Comparison of ENCODE assay signal across 18 cellular contexts in genomic region chr16:5575846-5576245, GRCh38.
A peak's percentile ranks its signal among the peaks of the same experiment; 100 is the strongest.
DNase-seq lines count a peak whose midpoint lies in the region; ATAC-seq and TF ChIP-seq lines count a peak whose summit lies in the region.
"Had no signal": no experiment of that assay in that cellular context is flagged by ENCODE, and none has a peak within 500 bp of the region (broad histone marks: within the 10 kb centered on the region; RNA-seq: fewer than 3 reads in every experiment).

No MANE protein-coding gene starts in this region.

- no peak for TF ChIP-seq POLR2A in thyroid gland (IDR thresholded peaks at IDR 0.05)

- CTCF ChIA-PET in SK-N-SH (lab: Yijun Ruan, JAX), result interaction anchor here (0.7 to 1.4 kb wide), 2 partner anchors 57 to 71 kb away, joined by 3 to 5 read pairs; no protein-coding TSS in a partner anchor

- 0 out of 4 replicates have a peak, but pooled peaks of 1 of the 2 experiments have one; percentile 28 for TF ChIP-seq EP300 in SK-N-SH (IDR thresholded peaks at IDR 0.05; ENCODE audit: borderline replicate concordance in 1 of 2, low read depth in 1 of 2, low read length in 1 of 2)

- H3K4me3 ChIP-seq in SK-N-SH (ENCODE audit: low read depth in 2 of 2, low read length in 1 of 2), result no peak overlapping the region
- no peak overlapping the region for H3K4me3 ChIP-seq in Karpas-422 (ENCODE audit: low read length)
- no peak overlapping the region for H3K4me3 ChIP-seq in thyroid gland (replicated peaks in 1 of 3)
- H3K4me3 ChIP-seq: BLaER1 treated with 17β-estradiol and CSF1 and Interleukin-3, amounts not matched to agents 10 nM and 100 nM had no signal

- H3F3A ChIP-seq in SK-N-SH (replicated peaks; ENCODE audit: insufficient read depth), result no peaks in the 10 kb centered on the region

- no peak for TF ChIP-seq CTCF in SK-N-SH (IDR thresholded peaks at IDR 0.05)
- no peak for TF ChIP-seq CTCF in thyroid gland (IDR thresholded peaks at IDR 0.05)

- H4K20me1 ChIP-seq in SK-N-SH (ENCODE audit: insufficient read depth) (no peaks in the 10 kb centered on the region), Karpas-422 (ENCODE audit: insufficient read depth, low read depth, low read length) (no peaks in the 10 kb centered on the region)

- no peaks in the 10 kb centered on the region for H3K9me2 ChIP-seq in SK-N-SH
- H3K9me2 ChIP-seq in Karpas-422 (replicated peaks; ENCODE audit: insufficient read depth, low read length), result no peaks in the 10 kb centered on the region

- H3K36me3 ChIP-seq in SK-N-SH (replicated peaks in 1 of 2; ENCODE audit: control insufficient read depth in 1 of 2, insufficient read depth in 2 of 2, low read length in 1 of 2), result no peaks in the 10 kb centered on the region
- no peaks in the 10 kb centered on the region for H3K36me3 ChIP-seq in Karpas-422 (ENCODE audit: insufficient read depth, low read length)
- no peaks in the 10 kb centered on the region for H3K36me3 ChIP-seq in thyroid gland
- H3K36me3 ChIP-seq: BE2C; BLaER1 treated with 17β-estradiol and CSF1 and Interleukin-3, amounts not matched to agents 10 nM and 100 nM had no signal

- H3K27me3 ChIP-seq in SK-N-SH (ENCODE audit: insufficient read depth), result no peaks in the 10 kb centered on the region
- H3K27me3 ChIP-seq in Karpas-422 (ENCODE audit: low read length), result no peaks in the 10 kb centered on the region
- H3K27me3 ChIP-seq in thyroid gland, result no peaks in the 10 kb centered on the region
- H3K27me3 ChIP-seq: BE2C had no signal

- H3K79me2 ChIP-seq in SK-N-SH (ENCODE audit: insufficient read depth) (no peaks in the 10 kb centered on the region), Karpas-422 (ENCODE audit: low read length) (no peaks in the 10 kb centered on the region)

- DNase-seq in SK-N-SH (peak; percentile 33), DMS79 (lab: John Stamatoyannopoulos, UW) (peak; percentile 41), Karpas-422 (peak; percentile 85), thyroid gland (peak; percentile 31 to 55)
- DNase-seq in central memory CD4-positive, alpha-beta T cell, result no peak
- no peak for DNase-seq in activated naive CD4-positive, alpha-beta T cell (lab: John Stamatoyannopoulos, UW)
- DNase-seq: 8988T; ACHN; BE2C; Caco-2; Calu3; CD4-positive, alpha-beta T cell; CD8-positive, alpha-beta T cell; GF-D8 had no signal

- no peak for TF ChIP-seq RAD21 in SK-N-SH (IDR thresholded peaks at IDR 0.05; ENCODE audit: low read length)

- intact Hi-C loops in thyroid gland (cut with DNase I), result no loop called here

- H2AFZ ChIP-seq in SK-N-SH (ENCODE audit: low read depth) (no peak overlapping the region), Karpas-422 (ENCODE audit: low read length) (no peak overlapping the region)

- H3K27ac ChIP-seq in SK-N-SH (ENCODE audit: low read depth in 2 of 2, low read length in 1 of 2) (peak overlapping the region in 1 of 2 experiments; percentile 74; a peak in 1 of 4 replicates), Karpas-422 (ENCODE audit: low read length) (peak overlapping the region; percentile 89), thyroid gland (no peak overlapping the region)
- H3K27ac ChIP-seq: BLaER1 treated with 17β-estradiol and CSF1 and Interleukin-3, amounts not matched to agents 10 nM and 100 nM; C4-2B had no signal

- no peak overlapping the region for H3K9ac ChIP-seq in SK-N-SH
- peak overlapping the region; percentile 54 for H3K9ac ChIP-seq in Karpas-422 (ENCODE audit: low read length)
- H3K9ac ChIP-seq: BLaER1 treated with 17β-estradiol and CSF1 and Interleukin-3, amounts not matched to agents 10 nM and 100 nM had no signal

- POLR2A ChIA-PET in SK-N-SH (lab: Yijun Ruan, JAX), result no interaction called here

- 24% methylated on average over 3 of the region's 3 CpGs for WGBS in SK-N-SH (ENCODE audit: low lambda C conversion rate)
- WGBS in thyroid gland, 2 donors, result 52 to 57% methylated on average over 3 of the region's 3 CpGs

- no peak overlapping the region for H3K4me2 ChIP-seq in SK-N-SH
- H3K4me2 ChIP-seq in Karpas-422 (ENCODE audit: low read depth, low read length, poor library complexity, severe bottlenecking), result no peak overlapping the region

- H3K4me1 ChIP-seq in SK-N-SH (ENCODE audit: control insufficient read depth in 1 of 2, insufficient read depth in 2 of 2, low read depth in 1 of 2, low read length in 1 of 2), result peaks cover 0 to 33% of the 10 kb centered on the region in 2 experiments; a peak in 2 of 4 replicates
- H3K4me1 ChIP-seq in Karpas-422 (ENCODE audit: low read length), result peaks cover 50% of the 10 kb centered on the region
- no peaks in the 10 kb centered on the region for H3K4me1 ChIP-seq in thyroid gland
- H3K4me1 ChIP-seq: Caco-2 had no signal

- ATAC-seq in SK-N-SH treated with all-trans-retinoic acid at 6 μM for 48 hours, result no peak
- no peak for ATAC-seq in GM19455 (IDR thresholded peaks at IDR 0.05; ENCODE audit: unreplicated experiment)
- ATAC-seq: CD8-positive, alpha-beta T cell had no signal

- H3K9me3 ChIP-seq in SK-N-SH (no peaks in the 10 kb centered on the region), Karpas-422 (ENCODE audit: low read length) (no peaks in the 10 kb centered on the region), thyroid gland (no peaks in the 10 kb centered on the region)
- H3K9me3 ChIP-seq: BE2C; BLaER1 treated with 17β-estradiol and CSF1 and Interleukin-3, amounts not matched to agents 10 nM and 100 nM; Caco-2 had no signal

TF ChIP-seq in SK-N-SH, 30 proteins besides CTCF, POLR2A, EP300 and RAD21 (continues in another document):
- TF ChIP-seq PBX3 (IDR thresholded peaks at IDR 0.05), result no peak
- no peak for TF ChIP-seq MEF2A (IDR thresholded peaks at IDR 0.05; ENCODE audit: borderline replicate concordance, low read depth)
- no peak for TF ChIP-seq TEAD4 (IDR thresholded peaks at IDR 0.05; ENCODE audit: borderline replicate concordance, insufficient read depth)
- TF ChIP-seq FOXJ3 (CRISPR knock-in tag; IDR thresholded peaks at IDR 0.05), result no peak
- no peak for TF ChIP-seq USF1 (IDR thresholded peaks at IDR 0.05; ENCODE audit: borderline replicate concordance, low read depth)
- no peak for TF ChIP-seq POLR2AphosphoS5 (IDR thresholded peaks at IDR 0.05; ENCODE audit: low read depth, low read length)
- TF ChIP-seq TAF1 (IDR thresholded peaks at IDR 0.05; ENCODE audit: borderline replicate concordance, low read depth, low read length), result no peak

TF ChIP-seq in SK-N-SH treated with all-trans-retinoic acid at 6 μM for 48 hours, 23 proteins besides CTCF, POLR2A, EP300 and RAD21 (continues in another document):
- TF ChIP-seq RARB (CRISPR knock-in tag; IDR thresholded peaks at IDR 0.05), result no peak
- TF ChIP-seq POU6F1 (CRISPR knock-in tag; IDR thresholded peaks at IDR 0.05; ENCODE audit: borderline replicate concordance, low read depth), result no peak
- TF ChIP-seq ISL1 (CRISPR knock-in tag; IDR thresholded peaks at IDR 0.05), result no peak
- TF ChIP-seq ZC3H10 (CRISPR knock-in tag; IDR thresholded peaks at IDR 0.05), result no peak
- TF ChIP-seq PATZ1 (CRISPR knock-in tag; IDR thresholded peaks at IDR 0.05; ENCODE audit: borderline replicate concordance), result no peak
- no peak for TF ChIP-seq ZNF70 (CRISPR knock-in tag; IDR thresholded peaks at IDR 0.05)
- no peak for TF ChIP-seq BACH2 (CRISPR knock-in tag; IDR thresholded peaks at IDR 0.05; ENCODE audit: borderline replicate concordance)
- TF ChIP-seq ZFP30 (CRISPR knock-in tag; IDR thresholded peaks at IDR 0.05), result no peak
- no peak for TF ChIP-seq ZFP3 (CRISPR knock-in tag; IDR thresholded peaks at IDR 0.05)
- no peak for TF ChIP-seq SNAI2 (CRISPR knock-in tag; IDR thresholded peaks at IDR 0.05)
- TF ChIP-seq CSRNP3 (CRISPR knock-in tag; IDR thresholded peaks at IDR 0.05), result no peak
- TF ChIP-seq ZNF8 (CRISPR knock-in tag; IDR thresholded peaks at IDR 0.05), result no peak
- no peak for TF ChIP-seq ZNF565 (CRISPR knock-in tag; conservative IDR thresholded peaks at IDR 0.05; ENCODE audit: low read depth)
- TF ChIP-seq PPARA (CRISPR knock-in tag; IDR thresholded peaks at IDR 0.05; ENCODE audit: borderline replicate concordance), result no peak

Comparison
In these comparisons a context has a peak if more than half of its experiments do, and no peak if none do; other contexts are left out.
1. DNase-seq: peak in SK-N-SH (single experiment), DMS79 (single experiment), Karpas-422 (single experiment) and thyroid gland (2 of 2); none in central memory CD4-positive, alpha-beta T cell (single experiment) and activated naive CD4-positive, alpha-beta T cell (0 of 4).